ENCODE assay signal across 19 cellular contexts in genomic region chr3:149471991-149472390, GRCh38. TPM values are rescaled to one million over a fixed set of nuclear protein-coding genes. Genes with fewer than 3 reads are reported as not detected.
DNase-seq lines count a peak whose midpoint lies in the region; ATAC-seq and TF ChIP-seq lines count a peak whose summit lies in the region.
"Had no signal": no experiment of that assay in that cellular context is flagged by ENCODE, and none has a peak within 500 bp of the region (broad histone marks: within the 10 kb centered on the region; RNA-seq: fewer than 3 reads in every experiment).

No MANE protein-coding gene starts in this region.

- no peaks in the 10 kb centered on the region for H3K4me1 ChIP-seq in mesendoderm (ENCODE audit: control insufficient read depth, low read depth, low read length)
- H3K4me1 ChIP-seq in aorta (ENCODE audit: control insufficient read depth in 1 of 2, insufficient read depth in 2 of 2, low read length in 2 of 2) = peaks cover 3 to 11% of the 10 kb centered on the region in 2 donors
- peaks cover 6 to 11% (median 9%) of the 10 kb centered on the region in 3 donors for H3K4me1 ChIP-seq in gastroesophageal sphincter

- H2BK120ac ChIP-seq in mesendoderm (ENCODE audit: low read depth, low read length) = no peak overlapping the region

- POLR2A ChIA-PET in activated CD4-positive, alpha-beta T cell treated with anti-CD3 and anti-CD28 coated beads, Interleukin-2, amount 10 ng/mL, durations not matched to agents 7 days and 5 days (lab: Charles Lee) = no interaction called here

- peak overlapping the region; percentile 71 to 81 for H3K27ac ChIP-seq in coronary artery
- no peak overlapping the region for H3K27ac ChIP-seq in mesendoderm (ENCODE audit: low read depth, low read length)
- H3K27ac ChIP-seq in aorta (ENCODE audit: low read depth in 1 of 2, low read length in 2 of 2) = peak overlapping the region; percentile 33 to 91
- no peak overlapping the region for H3K27ac ChIP-seq in gastroesophageal sphincter

- no peak overlapping the region for H2AK5ac ChIP-seq in mesendoderm (ENCODE audit: low read length)

- intact Hi-C loops in aorta (cut with DNase I) = loop anchor here (2.0 to 10.0 kb wide), 2 partner anchors 71 to 347 kb away; partner anchors contain the start of gene HPS3 (in 1 of the 2)

- H3K9ac ChIP-seq in mesendoderm (ENCODE audit: low read length) = no peak overlapping the region

- peak overlapping the region; percentile 9 for H3K23ac ChIP-seq in mesendoderm (ENCODE audit: low read length)

- TF ChIP-seq EP300 in gastroesophageal sphincter (IDR thresholded peaks at IDR 0.05) = no peak

- H3K36me3 ChIP-seq in mesendoderm (ENCODE audit: control insufficient read depth, insufficient read depth, low read length) (no peaks in the 10 kb centered on the region), aorta (ENCODE audit: control insufficient read depth in 1 of 2, insufficient read depth in 2 of 2, low read length in 1 of 2) (no peaks in the 10 kb centered on the region), gastroesophageal sphincter (no peaks in the 10 kb centered on the region)
- H3K36me3 ChIP-seq: ovary had no signal

- no peak overlapping the region for H4K5ac ChIP-seq in mesendoderm (ENCODE audit: low read length)

- H3K27me3 ChIP-seq in mesendoderm (ENCODE audit: insufficient read depth, low read length, poor library complexity) = no peaks in the 10 kb centered on the region
- no peaks in the 10 kb centered on the region for H3K27me3 ChIP-seq in aorta (ENCODE audit: control insufficient read depth in 1 of 2, insufficient read depth in 2 of 2, low read length in 1 of 2)
- H3K27me3 ChIP-seq in gastroesophageal sphincter = no peaks in the 10 kb centered on the region
- H3K27me3 ChIP-seq: ovary had no signal

- TF ChIP-seq CTCF in coronary artery (IDR thresholded peaks at IDR 0.05) (no peak), gastroesophageal sphincter (IDR thresholded peaks at IDR 0.05) (no peak)

- no peaks in the 10 kb centered on the region for H3K79me1 ChIP-seq in mesendoderm (ENCODE audit: low read length)

- H3K4me3 ChIP-seq in coronary artery = no peak overlapping the region
- H3K4me3 ChIP-seq in mesendoderm (ENCODE audit: low read length) = no peak overlapping the region
- no peak overlapping the region for H3K4me3 ChIP-seq in aorta (ENCODE audit: low read length in 2 of 2)
- no peak overlapping the region for H3K4me3 ChIP-seq in gastroesophageal sphincter
- H3K4me3 ChIP-seq: K562, ovary had no signal

- no peak overlapping the region for H3K27ac Mint-ChIP-seq in activated CD4-positive, alpha-beta T cell treated with anti-CD3 and anti-CD28 coated beads, Interleukin-2, amount 10 ng/mL, durations not matched to agents 7 days and 5 days
- H3K27ac Mint-ChIP-seq: CD4-positive, alpha-beta T cell; immature natural killer cell had no signal

- CTCF ChIA-PET in activated CD4-positive, alpha-beta T cell treated with anti-CD3 and anti-CD28 coated beads, Interleukin-2, amount 10 ng/mL, durations not matched to agents 7 days and 5 days (lab: Charles Lee) = no interaction called here

- no peaks in the 10 kb centered on the region for H3K4me1 Mint-ChIP-seq in activated CD4-positive, alpha-beta T cell treated with anti-CD3 and anti-CD28 coated beads, Interleukin-2, amount 10 ng/mL, durations not matched to agents 7 days and 5 days

- whole genome bisulfite sequencing in mesendoderm (ENCODE audit: extremely low coverage, insufficient coverage, low lambda C conversion rate) = no CpG with 5 or more reads among the region's 1 CpG
- WGBS in aorta, 2 donors = 55 to 77% methylated on average over 1 of the region's 1 CpG
- 29 to 54% methylated on average over 1 of the region's 1 CpG for WGBS in gastroesophageal sphincter (ENCODE audit: low coverage in 1 of 2), 2 donors

- DNase-seq in M059J (ENCODE audit: low read depth) (peak; percentile 70), coronary artery (ENCODE audit: low spot score) (no peak), mesendoderm (no peak), aorta (no peak), SK-N-DZ (ENCODE audit: low spot score) (no peak)
- no peak for DNase-seq in activated CD4-positive, alpha-beta T cell treated with anti-CD3 and anti-CD28 coated beads, Interleukin-2, amount 10 ng/mL, durations not matched to agents 7 days and 5 days
- DNase-seq: activated CD8-positive, alpha-beta memory T cell treated with anti-CD3 and anti-CD28 coated beads for 24 hours; activated effector memory CD4-positive, alpha-beta T cell treated with Interleukin-2 at 50 U/mL for 16 hours; CD4-positive, alpha-beta T cell; effector CD8-positive, alpha-beta T cell; immature natural killer cell; NCI-H1417 treated with DMSO at 0.1 percent for 48 hours; NCI-H345; ovary had no signal

- peaks cover 5% of the 10 kb centered on the region for H3K27me3 Mint-ChIP-seq in activated CD4-positive, alpha-beta T cell treated with anti-CD3 and anti-CD28 coated beads, Interleukin-2, amount 10 ng/mL, durations not matched to agents 7 days and 5 days
- H3K27me3 Mint-ChIP-seq: CD4-positive, alpha-beta T cell had no signal

- H3K4ac ChIP-seq in mesendoderm (ENCODE audit: low read depth, low read length) = no peak overlapping the region

- H2BK5ac ChIP-seq in mesendoderm (ENCODE audit: low read length) = no peak overlapping the region

- no peak for ATAC-seq in aorta (ENCODE audit: low FRiP score)
- no peak for ATAC-seq in gastroesophageal sphincter
- ATAC-seq: K562 had no signal

- H3K4me2 ChIP-seq in mesendoderm (ENCODE audit: low read length) = no peak overlapping the region

- no peak overlapping the region for H4K8ac ChIP-seq in mesendoderm (ENCODE audit: low read depth, low read length)

- H3K4me3 Mint-ChIP-seq in activated CD4-positive, alpha-beta T cell treated with anti-CD3 and anti-CD28 coated beads, Interleukin-2, amount 10 ng/mL, durations not matched to agents 7 days and 5 days = no peak overlapping the region
- H3K4me3 Mint-ChIP-seq: CD4-positive, alpha-beta T cell; immature natural killer cell had no signal

- H3K9me3 ChIP-seq in aorta (ENCODE audit: control insufficient read depth, low read length) = no peaks in the 10 kb centered on the region
- H3K9me3 ChIP-seq in gastroesophageal sphincter = no peaks in the 10 kb centered on the region
- H3K9me3 ChIP-seq: ovary had no signal

- no peaks in the 10 kb centered on the region for H3K79me2 ChIP-seq in mesendoderm (ENCODE audit: control insufficient read depth, insufficient read depth, low read length)

- no peak overlapping the region for H3K18ac ChIP-seq in mesendoderm (ENCODE audit: low read length)

- H2BK15ac ChIP-seq in mesendoderm (replicated peaks; ENCODE audit: low read depth) = no peak overlapping the region

- no peak for TF ChIP-seq POLR2A in gastroesophageal sphincter (IDR thresholded peaks at IDR 0.05)

- no peak overlapping the region for H3K56ac ChIP-seq in mesendoderm (ENCODE audit: low read length)

- no peaks in the 10 kb centered on the region for H3K36me3 Mint-ChIP-seq in activated CD4-positive, alpha-beta T cell treated with anti-CD3 and anti-CD28 coated beads, Interleukin-2, amount 10 ng/mL, durations not matched to agents 7 days and 5 days (ENCODE audit: low read depth)
- H3K36me3 Mint-ChIP-seq: immature natural killer cell had no signal

- H3K9me3 Mint-ChIP-seq in activated CD4-positive, alpha-beta T cell treated with anti-CD3 and anti-CD28 coated beads, Interleukin-2, amount 10 ng/mL, durations not matched to agents 7 days and 5 days = no peaks in the 10 kb centered on the region
- H3K9me3 Mint-ChIP-seq: CD4-positive, alpha-beta T cell; immature natural killer cell had no signal

RNA-seq across cellular contexts. Expression of gene TM4SF4, which starts 2.5 kb away (rescaled TPM):
- total RNA-seq in M059J (2014; rRNA removed; shearing (Covaris generic)) = 21.7 TPM in 1 of 2 replicates, not detected in the other
- polyA plus RNA-seq in mesendoderm (2013, experiment 1 of 2) = not detected
- not detected for polyA plus RNA-seq in mesendoderm (2013, experiment 2 of 2)
- total RNA-seq in aorta = not detected
- 10 to 100 TPM in 1 of 2 donors, under 1 TPM in 1; 0.20 to 83.4 TPM for polyA plus RNA-seq in aorta
- total RNA-seq in activated CD4-positive, alpha-beta T cell treated with anti-CD3 and anti-CD28 coated beads, Interleukin-2, amount 10 ng/mL, durations not matched to agents 7 days and 5 days = not detected
- polyA plus RNA-seq in SK-N-DZ (2014; cell fraction: cytosol; rRNA removed) = not detected in 2 replicates
- not detected in 2 replicates for polyA plus RNA-seq in SK-N-DZ (2014; cell fraction: nucleus; rRNA removed)
- 1 to 10 TPM in 3 of 4 donors, not detected in 1; 1.3 to 3.2 (median 2.2) TPM for total RNA-seq in gastroesophageal sphincter
- total RNA-seq: CD4-positive, alpha-beta T cell; H1; mononuclear cell; temporal lobe had no signal
- polyA plus RNA-seq: H1, immature natural killer cell, K562 had no signal

Comparison
In these comparisons a context has a peak if more than half of its experiments do, and no peak if none do; other contexts are left out.
1. H3K27ac ChIP-seq: peak in coronary artery (2 of 2) and aorta (2 of 2); none in mesendoderm (single experiment) and gastroesophageal sphincter (0 of 4).